11 cellular contexts compared by ENCODE assay signal in the genomic region with DNA sequence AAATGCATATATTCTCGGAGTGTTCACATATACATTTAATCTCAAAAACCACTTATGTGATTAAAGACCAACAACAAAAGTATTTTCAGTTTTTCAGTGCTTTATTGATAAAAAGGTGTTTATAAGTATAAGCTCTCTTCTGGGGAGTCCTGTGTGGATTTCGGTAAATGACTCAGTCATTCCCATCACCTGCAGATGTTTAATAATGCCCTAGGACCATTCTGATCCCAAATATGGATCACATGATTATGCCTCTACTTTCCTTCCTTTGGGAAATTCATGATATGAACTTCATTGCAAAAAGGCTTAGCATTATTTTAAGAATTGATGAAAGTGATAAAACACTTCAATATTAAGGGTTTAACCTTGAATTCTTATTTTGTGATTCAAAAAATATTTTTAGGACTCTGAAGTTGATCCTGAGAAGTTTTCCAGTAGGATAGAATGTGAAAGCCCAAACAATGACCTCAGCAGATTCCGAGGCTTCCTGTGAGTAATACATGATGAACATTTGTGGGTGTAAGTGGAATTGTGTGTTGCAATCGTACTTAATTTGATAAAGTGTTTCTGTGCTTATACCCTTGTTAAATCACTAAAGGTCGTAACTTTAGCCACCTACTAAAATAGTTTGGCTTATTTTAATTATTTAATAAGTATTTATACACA. TPM values are rescaled to one million over a fixed set of nuclear protein-coding genes. Genes with fewer than 3 reads are reported as not detected.
A peak's percentile ranks its signal among the peaks of the same experiment; 100 is the strongest.
DNase-seq lines count a peak whose midpoint lies in the region; ATAC-seq and TF ChIP-seq lines count a peak whose summit lies in the region.
"Had no signal": no experiment of that assay in that cellular context is flagged by ENCODE, and none has a peak within 500 bp of the region (broad histone marks: within the 10 kb centered on the region; RNA-seq: fewer than 3 reads in every experiment).

No MANE protein-coding gene starts in this region.

- TF ChIP-seq POLR2A in uterus (IDR thresholded peaks at IDR 0.05): no peak

- H3K4me1 Mint-ChIP-seq in stimulated activated effector memory CD8-positive, alpha-beta T cell treated with anti-CD3 and anti-CD28 coated beads, Interleukin-12 subunit alpha, Interleukin-12 subunit beta, amount 100 ng/mL, for 72 hours: peaks cover 7% of the 10 kb centered on the region

- no peaks in the 10 kb centered on the region for H3K9me3 ChIP-seq in uterus

- no peaks in the 10 kb centered on the region for H3K27me3 ChIP-seq in uterus

- H3K4me3 ChIP-seq in choroid plexus epithelial cell (ENCODE audit: low read depth, low read length) (no peak overlapping the region), uterus (no peak overlapping the region)

- no peak overlapping the region for H3K27ac Mint-ChIP-seq in stimulated activated effector memory CD8-positive, alpha-beta T cell treated with anti-CD3 and anti-CD28 coated beads, Interleukin-12 subunit alpha, Interleukin-12 subunit beta, amount 100 ng/mL, for 72 hours

- TF ChIP-seq RAD21 in Ishikawa (IDR thresholded peaks at IDR 0.05; ENCODE audit: low read depth): no peak

- no peaks in the 10 kb centered on the region for H3K36me3 Mint-ChIP-seq in stimulated activated effector memory CD8-positive, alpha-beta T cell treated with anti-CD3 and anti-CD28 coated beads, Interleukin-12 subunit alpha, Interleukin-12 subunit beta, amount 100 ng/mL, for 72 hours

- TF ChIP-seq EP300 in Ishikawa (IDR thresholded peaks at IDR 0.05; ENCODE audit: borderline replicate concordance): no peak

- H3K4me1 ChIP-seq in uterus: peaks cover 0 to 3% of the 10 kb centered on the region in 2 donors

- no peak overlapping the region for H3K4me3 Mint-ChIP-seq in stimulated activated effector memory CD8-positive, alpha-beta T cell treated with anti-CD3 and anti-CD28 coated beads, Interleukin-12 subunit alpha, Interleukin-12 subunit beta, amount 100 ng/mL, for 72 hours

- TF ChIP-seq CTCF in choroid plexus epithelial cell (conservative IDR thresholded peaks at IDR 0.05; ENCODE audit: low read depth, low read length): no peak
- no peak for TF ChIP-seq CTCF in uterus (IDR thresholded peaks at IDR 0.05)

- no peaks in the 10 kb centered on the region for H3K36me3 ChIP-seq in uterus

- intact Hi-C loops in uterus (cut with DNase I; ENCODE audit: low total_unique reads): no loop called here

- peaks cover 6% of the 10 kb centered on the region for H3K9me3 Mint-ChIP-seq in stimulated activated effector memory CD8-positive, alpha-beta T cell treated with anti-CD3 and anti-CD28 coated beads, Interleukin-12 subunit alpha, Interleukin-12 subunit beta, amount 100 ng/mL, for 72 hours

- DNase-seq in choroid plexus epithelial cell (ENCODE audit: low read depth) (peak; percentile 95), kidney glomerular epithelial cell (lab: John Stamatoyannopoulos, UW) (peak; percentile 75), uterus (peak in 1 of 2 donors; percentile 51), SHP77 treated with DMSO at 0.1 percent for 48 hours (lab: John Stamatoyannopoulos, UW) (no peak)
- DNase-seq in stimulated activated effector memory CD8-positive, alpha-beta T cell treated with anti-CD3 and anti-CD28 coated beads, Interleukin-12 subunit alpha, Interleukin-12 subunit beta, amount 100 ng/mL, for 72 hours (ENCODE audit: low spot score in 2 of 2): no peak
- DNase-seq: activated naive CD4-positive, alpha-beta T cell treated with anti-CD3 and anti-CD28 coated beads, Interleukin-2, amount 50 U/mL, for 16 hours; NCI-H524 treated with DMSO at 0.1 percent for 48 hours; stimulated activated naive CD4-positive, alpha-beta T cell had no signal

- ATAC-seq in GM18519 (IDR thresholded peaks at IDR 0.05; ENCODE audit: low FRiP score, unreplicated experiment): no peak
- ATAC-seq in stimulated activated effector memory CD8-positive, alpha-beta T cell treated with anti-CD3 and anti-CD28 coated beads, Interleukin-12 subunit alpha, Interleukin-12 subunit beta, amount 100 ng/mL, for 72 hours: no peak

- H3K27ac ChIP-seq in uterus: peak overlapping the region; percentile 63 to 73
- H3K27ac ChIP-seq: VCaP had no signal

TF ChIP-seq in Ishikawa, 13 proteins besides CTCF, POLR2A, EP300 and RAD21:
- TF ChIP-seq, protein P1, sequence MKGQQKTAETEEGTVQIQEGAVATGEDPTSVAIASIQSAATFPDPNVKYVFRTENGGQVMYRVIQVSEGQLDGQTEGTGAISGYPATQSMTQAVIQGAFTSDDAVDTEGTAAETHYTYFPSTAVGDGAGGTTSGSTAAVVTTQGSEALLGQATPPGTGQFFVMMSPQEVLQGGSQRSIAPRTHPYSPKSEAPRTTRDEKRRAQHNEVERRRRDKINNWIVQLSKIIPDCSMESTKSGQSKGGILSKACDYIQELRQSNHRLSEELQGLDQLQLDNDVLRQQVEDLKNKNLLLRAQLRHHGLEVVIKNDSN (IDR thresholded peaks at IDR 0.05): no peak
- TF ChIP-seq TEAD4 (IDR thresholded peaks at IDR 0.05) (no peak), NFIC (IDR thresholded peaks at IDR 0.05) (no peak), CEBPB (IDR thresholded peaks at IDR 0.05) (peak; percentile 25; the same call in 1 of the 2 replicates), TAF1 (IDR thresholded peaks at IDR 0.05; ENCODE audit: low read depth) (no peak)

RNA-seq across cellular contexts. Expression of a gene that starts 40.2 kb away (rescaled TPM):
- total RNA-seq in uterus: 10 to 100 TPM; 17.4 to 52.6 (median 27.3) TPM

Comparison
In these comparisons a context has a peak if more than half of its experiments do, and no peak if none do; other contexts are left out.
1. DNase-seq: peak in choroid plexus epithelial cell (single experiment) and kidney glomerular epithelial cell (single experiment); none in SHP77 treated with DMSO at 0.1 percent for 48 hours (single experiment) and stimulated activated effector memory CD8-positive, alpha-beta T cell treated with anti-CD3 and anti-CD28 coated beads, Interleukin-12 subunit alpha, Interleukin-12 subunit beta, amount 100 ng/mL, for 72 hours (0 of 2).